Comparison of ENCODE assay signal across 16 cellular contexts in the genomic region with DNA sequence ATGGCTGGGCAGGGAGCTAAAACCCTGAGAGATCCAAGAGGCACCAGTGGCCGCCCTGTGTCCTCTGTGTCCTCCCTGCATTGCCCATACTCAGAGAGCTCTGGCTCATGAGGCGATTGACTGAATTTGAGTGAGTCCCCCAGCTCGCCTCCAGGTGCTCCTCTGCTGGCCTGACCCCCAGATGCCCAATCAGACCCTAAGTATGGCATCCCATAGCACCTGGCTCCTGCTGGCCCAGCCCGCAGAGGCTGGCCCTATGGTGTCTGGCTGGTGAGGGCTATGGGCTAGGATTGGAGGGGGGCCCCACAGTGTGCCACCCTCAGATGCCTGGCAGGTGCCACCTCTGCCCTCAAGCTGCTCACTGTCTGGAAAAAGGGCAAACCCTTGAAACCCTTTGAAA. TPM values are rescaled to one million over a fixed set of nuclear protein-coding genes. Genes with fewer than 3 reads are reported as not detected.
DNase-seq lines count a peak whose midpoint lies in the region; ATAC-seq, FAIRE-seq and TF ChIP-seq lines count a peak whose summit lies in the region.
"Had no signal": no experiment of that assay in that cellular context is flagged by ENCODE, and none has a peak within 500 bp of the region (broad histone marks: within the 10 kb centered on the region; RNA-seq: fewer than 3 reads in every experiment).

No MANE protein-coding gene starts in this region.

- in situ Hi-C loops in IMR-90 (cut with MboI; ENCODE audit: low sequenced_read_pairs) (no loop called here), HepG2 (cut with HindIII; ENCODE audit: extremely low pct_ligation_motif_present, low pct_unique_long_range_greater_than_20kb) (no loop called here)

- ATAC-seq in CD4-positive, CD25-positive, alpha-beta regulatory T cell (ENCODE audit: low read depth in 2 of 2), result no peak
- ATAC-seq in IMR-90 (ENCODE audit: low read depth) (no peak), HepG2 (no peak)
- ATAC-seq in stimulated activated effector memory CD8-positive, alpha-beta T cell treated with anti-CD3 and anti-CD28 coated beads, Interleukin-12 subunit alpha, Interleukin-12 subunit beta, amount 100 ng/mL, for 72 hours, result no peak
- ATAC-seq in activated CD8-positive, alpha-beta T cell treated with anti-CD3 and anti-CD28 coated beads, Interleukin-2, amount 10 ng/mL, durations not matched to agents 7 days and 5 days, result no peak
- ATAC-seq: HCT116 had no signal

- H4K20me1 ChIP-seq in IMR-90 (ENCODE audit: insufficient read depth, low read length) (peaks cover 33% of the 10 kb centered on the region), HepG2 (ENCODE audit: insufficient read depth, low read length) (peaks cover 24% of the 10 kb centered on the region)

- H2AFZ ChIP-seq in IMR-90 (replicated peaks; ENCODE audit: low read length, poor library complexity), result no peak overlapping the region
- no peak overlapping the region for H2AFZ ChIP-seq in HepG2 (ENCODE audit: low read length)
- H2AFZ ChIP-seq: PC-9 had no signal

- no peak overlapping the region for H3K14ac ChIP-seq in IMR-90 (replicated peaks; ENCODE audit: low read depth, low read length)

- TF ChIP-seq RAD21 in IMR-90 (IDR thresholded peaks at IDR 0.05; ENCODE audit: low read length), result no peak
- TF ChIP-seq RAD21 in HepG2 (CRISPR knock-in tag; IDR thresholded peaks at IDR 0.05), result no peak

- dilution Hi-C loops in IMR-90 (cut with HindIII; ENCODE audit: low sequenced_read_pairs, unreplicated experiment), result no loop called here

- peak overlapping the region; percentile 24; the same call in 1 of the 3 replicates for H2BK15ac ChIP-seq in IMR-90 (ENCODE audit: low read depth, low read length)

- 0 out of 2 replicates have a peak overlapping the region, but pooled peaks have one; percentile 18 for H2BK20ac ChIP-seq in IMR-90 (ENCODE audit: low read depth, low read length)

- peaks cover 16% of the 10 kb centered on the region for H3K9me1 ChIP-seq in IMR-90 (ENCODE audit: insufficient read depth, low read length)

- no peak overlapping the region for H3K27ac ChIP-seq in CD4-positive, CD25-positive, alpha-beta regulatory T cell (ENCODE audit: insufficient read depth, low read length, poor library complexity, severe bottlenecking)
- no peak overlapping the region for H3K27ac ChIP-seq in IMR-90 (ENCODE audit: insufficient read depth, low read length)
- H3K27ac ChIP-seq in HepG2 (ENCODE audit: extremely low read length, insufficient read depth, low read length), result no peak overlapping the region
- H3K27ac ChIP-seq: KMS-11, PC-9, SJCRH30 had no signal

- H3K56ac ChIP-seq in IMR-90 (ENCODE audit: extremely low read depth, insufficient read depth, low read length), result no peak overlapping the region

- H3K9ac ChIP-seq in IMR-90 (ENCODE audit: low read depth, low read length), result no peak overlapping the region
- H3K9ac ChIP-seq in HepG2 (ENCODE audit: insufficient read depth, low read depth, low read length), result no peak overlapping the region
- H3K9ac ChIP-seq: KMS-11 had no signal

- H3K36me3 ChIP-seq in CD4-positive, CD25-positive, alpha-beta regulatory T cell (ENCODE audit: control insufficient read depth, insufficient read depth, low read length), result no peaks in the 10 kb centered on the region
- peaks cover 3% of the 10 kb centered on the region; the same call in 1 of the 2 replicates for H3K36me3 ChIP-seq in IMR-90 (ENCODE audit: control insufficient read depth, insufficient read depth, low read length)
- H3K36me3 ChIP-seq in HepG2 (replicated peaks in 1 of 2; ENCODE audit: control insufficient read depth in 1 of 2, insufficient read depth in 2 of 2, low read length in 2 of 2), result no peaks in the 10 kb centered on the region
- H3K36me3 ChIP-seq: SJCRH30 had no signal

- H2AK9ac ChIP-seq in IMR-90 (replicated peaks; ENCODE audit: low read depth, low read length, poor library complexity), result peak overlapping the region; percentile 59

- peaks cover 12 to 31% (median 18%) of the 10 kb centered on the region in 4 donors for H3K4me1 Mint-ChIP-seq in CD4-positive, CD25-positive, alpha-beta regulatory T cell
- peaks cover 23% of the 10 kb centered on the region for H3K4me1 Mint-ChIP-seq in stimulated activated effector memory CD8-positive, alpha-beta T cell treated with anti-CD3 and anti-CD28 coated beads, Interleukin-12 subunit alpha, Interleukin-12 subunit beta, amount 100 ng/mL, for 72 hours
- peaks cover 29% of the 10 kb centered on the region for H3K4me1 Mint-ChIP-seq in activated CD8-positive, alpha-beta T cell treated with anti-CD3 and anti-CD28 coated beads, Interleukin-2, amount 10 ng/mL, durations not matched to agents 7 days and 5 days (ENCODE audit: low read depth)

- DNase-seq in CD4-positive, CD25-positive, alpha-beta regulatory T cell, result no peak
- DNase-seq in IMR-90 (no peak), HepG2 (ENCODE audit: low spot score) (no peak), superior temporal gyrus (ENCODE audit: extremely low spot score) (no peak), NCI-H1092 treated with DMSO at 0.1 percent for 48 hours (lab: John Stamatoyannopoulos, UW) (no peak)
- no peak for DNase-seq in stimulated activated effector memory CD8-positive, alpha-beta T cell treated with anti-CD3 and anti-CD28 coated beads, Interleukin-12 subunit alpha, Interleukin-12 subunit beta, amount 100 ng/mL, for 72 hours (ENCODE audit: low spot score in 2 of 2)
- no peak for DNase-seq in activated CD8-positive, alpha-beta T cell treated with anti-CD3 and anti-CD28 coated beads, Interleukin-2, amount 10 ng/mL, durations not matched to agents 7 days and 5 days
- DNase-seq in activated naive CD4-positive, alpha-beta T cell treated with Interleukin-2 at 50 U/mL for 16 hours, result no peak
- DNase-seq: C1 segment of cervical spinal cord, DMS79 treated with DMSO at 0.1 percent for 48 hours, NCI-H1436 treated with DMSO at 0.1 percent for 48 hours, NCI-H2029, PC-9, SJCRH30 had no signal

- H3K4ac ChIP-seq in IMR-90 (ENCODE audit: low read depth, low read length), result no peak overlapping the region

- H4K5ac ChIP-seq in IMR-90 (ENCODE audit: low read depth, low read length), result no peak overlapping the region

- no peak overlapping the region for H4K91ac ChIP-seq in IMR-90 (ENCODE audit: insufficient read depth, low read depth, low read length)

- CTCF ChIA-PET in IMR-90 (lab: Yijun Ruan, JAX), result no interaction called here
- CTCF ChIA-PET in HepG2 (lab: Yijun Ruan, JAX; ENCODE audit: low intra/inter-chr PET ratio, low total read pairs), result no interaction called here
- CTCF ChIA-PET in activated CD8-positive, alpha-beta T cell treated with anti-CD3 and anti-CD28 coated beads, Interleukin-2, amount 10 ng/mL, durations not matched to agents 7 days and 5 days (lab: Charles Lee), result interaction anchor here (1.3 kb wide), 1 partner anchor 148 kb away, joined by 3 read pairs; no protein-coding TSS in a partner anchor

- peaks cover 18% of the 10 kb centered on the region for H3K4me1 ChIP-seq in CD4-positive, CD25-positive, alpha-beta regulatory T cell (ENCODE audit: control insufficient read depth, insufficient read depth, low read length, poor library complexity, severe bottlenecking)
- H3K4me1 ChIP-seq in IMR-90 (ENCODE audit: control insufficient read depth, insufficient read depth, low read length), result peaks cover 11% of the 10 kb centered on the region
- H3K4me1 ChIP-seq in HepG2 (ENCODE audit: insufficient read depth, low read length), result peaks cover 82% of the 10 kb centered on the region
- H3K4me1 ChIP-seq: SJCRH30 had no signal

- no peak overlapping the region; the same call in 1 of the 2 replicates for H2AK5ac ChIP-seq in IMR-90 (ENCODE audit: low read depth, low read length)

- no peak overlapping the region for H3K4me3 ChIP-seq in CD4-positive, CD25-positive, alpha-beta regulatory T cell (ENCODE audit: low read depth, low read length)
- H3K4me3 ChIP-seq in IMR-90 (ENCODE audit: insufficient read depth, low read depth, low read length) (no peak overlapping the region), HepG2 (replicated peaks in 1 of 3; ENCODE audit: insufficient read depth in 1 of 3, low read depth in 2 of 3, low read length in 3 of 3) (no peak overlapping the region)
- H3K4me3 ChIP-seq: PC-9, SJCRH30 had no signal

- TF ChIP-seq CTCF in IMR-90 (conservative IDR thresholded peaks at IDR 0.05; ENCODE audit: low read depth, low read length) (no peak), HepG2 (CRISPR knock-in tag; IDR thresholded peaks at IDR 0.05) (no peak)

- H3K27me3 Mint-ChIP-seq in CD4-positive, CD25-positive, alpha-beta regulatory T cell, result peaks cover 9% of the 10 kb centered on the region
- peaks cover 6% of the 10 kb centered on the region for H3K27me3 Mint-ChIP-seq in activated CD8-positive, alpha-beta T cell treated with anti-CD3 and anti-CD28 coated beads, Interleukin-2, amount 10 ng/mL, durations not matched to agents 7 days and 5 days (ENCODE audit: low read depth)

- H3K9me3 ChIP-seq in CD4-positive, CD25-positive, alpha-beta regulatory T cell (ENCODE audit: control insufficient read depth in 2 of 2, low read length in 2 of 2), result no peaks in the 10 kb centered on the region
- H3K9me3 ChIP-seq in IMR-90 (ENCODE audit: control insufficient read depth, insufficient read depth, low read length), result no peaks in the 10 kb centered on the region
- no peaks in the 10 kb centered on the region for H3K9me3 ChIP-seq in HepG2 (ENCODE audit: low read length)
- H3K9me3 ChIP-seq: SJCRH30 had no signal

- H3K4me2 ChIP-seq in IMR-90 (ENCODE audit: low read depth, low read length) (no peak overlapping the region), HepG2 (ENCODE audit: low read depth, low read length) (no peak overlapping the region)
- H3K4me2 ChIP-seq: KMS-11, PC-9 had no signal

- FAIRE-seq in HepG2 (lab: Jason Lieb, UNC), result no peak

- no peak overlapping the region for H2BK5ac ChIP-seq in IMR-90 (ENCODE audit: low read depth, low read length, poor library complexity, severe bottlenecking)

- TF ChIP-seq EP300 in HepG2 (IDR thresholded peaks at IDR 0.05; ENCODE audit: low read depth in 2 of 2, low read length in 2 of 2), result no peak
- TF ChIP-seq EP300 in HepG2 (CRISPR knock-in tag; IDR thresholded peaks at IDR 0.05; ENCODE audit: borderline replicate concordance), result no peak

- intact Hi-C loops in IMR-90 (cut with micrococcal nuclease), result no loop called here
- intact Hi-C loops in HepG2 (cut with micrococcal nuclease; ENCODE audit: unreplicated experiment), result loop anchor here (5.0 kb wide), 1 partner anchor 35 kb away; no protein-coding TSS in a partner anchor

- POLR2A ChIA-PET in IMR-90 (lab: Charles Lee; ENCODE audit: unreplicated experiment) (no interaction called here), HepG2 (lab: Yijun Ruan, JAX) (interaction anchor here (1.0 kb wide), 1 partner anchor 13 kb away, joined by 4 read pairs; no protein-coding TSS in a partner anchor)
- POLR2A ChIA-PET in activated CD8-positive, alpha-beta T cell treated with anti-CD3 and anti-CD28 coated beads, Interleukin-2, amount 10 ng/mL, durations not matched to agents 7 days and 5 days (lab: Charles Lee), result no interaction called here

- H3K27ac Mint-ChIP-seq in CD4-positive, CD25-positive, alpha-beta regulatory T cell, result no peak overlapping the region
- peak overlapping the region; percentile 6 for H3K27ac Mint-ChIP-seq in stimulated activated effector memory CD8-positive, alpha-beta T cell treated with anti-CD3 and anti-CD28 coated beads, Interleukin-12 subunit alpha, Interleukin-12 subunit beta, amount 100 ng/mL, for 72 hours
- H3K27ac Mint-ChIP-seq in activated CD8-positive, alpha-beta T cell treated with anti-CD3 and anti-CD28 coated beads, Interleukin-2, amount 10 ng/mL, durations not matched to agents 7 days and 5 days, result no peak overlapping the region

- H3K4me3 Mint-ChIP-seq in CD4-positive, CD25-positive, alpha-beta regulatory T cell, result peak overlapping the region in 3 of 4 donors; percentile 38 to 97 (median 53)
- no peak overlapping the region for H3K4me3 Mint-ChIP-seq in stimulated activated effector memory CD8-positive, alpha-beta T cell treated with anti-CD3 and anti-CD28 coated beads, Interleukin-12 subunit alpha, Interleukin-12 subunit beta, amount 100 ng/mL, for 72 hours
- no peak overlapping the region for H3K4me3 Mint-ChIP-seq in activated CD8-positive, alpha-beta T cell treated with anti-CD3 and anti-CD28 coated beads, Interleukin-2, amount 10 ng/mL, durations not matched to agents 7 days and 5 days

- no peak overlapping the region for H4K8ac ChIP-seq in IMR-90 (ENCODE audit: low read depth in 2 of 2, low read length in 2 of 2)

- H3K36me3 Mint-ChIP-seq in CD4-positive, CD25-positive, alpha-beta regulatory T cell, result no peaks in the 10 kb centered on the region
- H3K36me3 Mint-ChIP-seq in stimulated activated effector memory CD8-positive, alpha-beta T cell treated with anti-CD3 and anti-CD28 coated beads, Interleukin-12 subunit alpha, Interleukin-12 subunit beta, amount 100 ng/mL, for 72 hours, result peaks cover 31% of the 10 kb centered on the region
- H3K36me3 Mint-ChIP-seq in activated CD8-positive, alpha-beta T cell treated with anti-CD3 and anti-CD28 coated beads, Interleukin-2, amount 10 ng/mL, durations not matched to agents 7 days and 5 days (ENCODE audit: low read depth), result peaks cover 12% of the 10 kb centered on the region

- H2BK120ac ChIP-seq in IMR-90 (ENCODE audit: low read depth, low read length), result peak overlapping the region; percentile 13; the same call in 1 of the 2 replicates

- no peak overlapping the region for H3K23ac ChIP-seq in IMR-90 (ENCODE audit: low read depth, low read length)

- WGBS in IMR-90 (ENCODE audit: extremely low coverage in 2 of 2, insufficient read length in 1 of 2), 2 experiments, result no CpG with 5 or more reads among the region's 4 CpGs
- WGBS in HepG2 (ENCODE audit: low lambda C conversion rate), result 94% methylated on average over 3 of the region's 4 CpGs

- TF ChIP-seq POLR2A in IMR-90 (IDR thresholded peaks at IDR 0.05; ENCODE audit: low read depth, low read length), result no peak
- no peak for TF ChIP-seq POLR2A in HepG2 (IDR thresholded peaks at IDR 0.05; ENCODE audit: insufficient read depth in 1 of 2, low read depth in 2 of 2, low read length in 2 of 2)

- H3K9me3 Mint-ChIP-seq in CD4-positive, CD25-positive, alpha-beta regulatory T cell, result no peaks in the 10 kb centered on the region
- H3K9me3 Mint-ChIP-seq in stimulated activated effector memory CD8-positive, alpha-beta T cell treated with anti-CD3 and anti-CD28 coated beads, Interleukin-12 subunit alpha, Interleukin-12 subunit beta, amount 100 ng/mL, for 72 hours, result no peaks in the 10 kb centered on the region
- H3K9me3 Mint-ChIP-seq in activated CD8-positive, alpha-beta T cell treated with anti-CD3 and anti-CD28 coated beads, Interleukin-2, amount 10 ng/mL, durations not matched to agents 7 days and 5 days (ENCODE audit: insufficient read depth), result no peaks in the 10 kb centered on the region

- peaks cover 0 to 19% of the 10 kb centered on the region in 2 experiments; a peak in 3 of 4 replicates for H3K79me1 ChIP-seq in IMR-90 (ENCODE audit: low read depth in 1 of 2, low read length in 2 of 2)

- no peak overlapping the region for H3K18ac ChIP-seq in IMR-90 (ENCODE audit: low read depth, low read length)

- H3K79me2 ChIP-seq in HepG2 (ENCODE audit: insufficient read depth, low read length), result peaks cover 30% of the 10 kb centered on the region

- H3K27me3 ChIP-seq in CD4-positive, CD25-positive, alpha-beta regulatory T cell (ENCODE audit: control insufficient read depth, insufficient read depth, low read length), result no peaks in the 10 kb centered on the region
- H3K27me3 ChIP-seq in IMR-90 (ENCODE audit: control insufficient read depth, insufficient read depth, low read length) (no peaks in the 10 kb centered on the region), HepG2 (ENCODE audit: control insufficient read depth in 1 of 2, insufficient read depth in 2 of 2, low read length in 2 of 2) (no peaks in the 10 kb centered on the region; a peak in 1 of 5 replicates)
- H3K27me3 ChIP-seq: SJCRH30 had no signal

- BruUV-seq in IMR-90 (replicated peaks; lab: Mats Ljungman, UMichigan) (no TSS peak), HepG2 (replicated peaks; lab: Mats Ljungman, UMichigan) (no TSS peak)

RNA-seq across cellular contexts. Expression of a gene that starts 1.6 kb away (rescaled TPM):
- 95.6 TPM for total RNA-seq in CD4-positive, CD25-positive, alpha-beta regulatory T cell
- polyA plus RNA-seq in CD4-positive, CD25-positive, alpha-beta regulatory T cell, result 10 to 100 TPM; 59.0 to 76.2 (median 70.6) TPM
- total RNA-seq in IMR-90 (2012; rRNA removed) (301 and 349 TPM in 2 replicates), HepG2 (2016; rRNA removed; fragmentation: Illumina TruSeq; extraction: Trizol) (196 and 238 TPM in 2 replicates)
- polyA plus RNA-seq in IMR-90 (2012; rRNA removed) (280 and 325 TPM in 2 replicates), HepG2 (2011; rRNA removed) (150 and 188 TPM in 2 replicates)
- 199 and 222 TPM in 2 replicates for polyA plus RNA-seq in IMR-90 (2012; cell fraction: cytosol; rRNA removed)
- 167 and 314 TPM in 2 replicates for polyA plus RNA-seq in IMR-90 (2012; cell fraction: nucleus; rRNA removed; ENCODE audit: low replicate concordance)
- total RNA-seq in HepG2 (2016; cell fraction: cytosol; rRNA removed; fragmentation: Illumina TruSeq; extraction: Trizol; ENCODE audit: low read depth), result 73.9 and 83.5 TPM in 2 replicates
- total RNA-seq in HepG2 (2016; cell fraction: insoluble cytoplasmic fraction; rRNA removed; fragmentation: Illumina TruSeq; extraction: Trizol), result 153 and 251 TPM in 2 replicates
- total RNA-seq in HepG2 (2016; cell fraction: membrane; rRNA removed; fragmentation: Illumina TruSeq; extraction: Trizol), result 138 and 161 TPM in 2 replicates
- total RNA-seq in HepG2 (2016; cell fraction: nucleus; rRNA removed; fragmentation: Illumina TruSeq; extraction: Trizol), result 157 and 193 TPM in 2 replicates
- 105 and 148 TPM in 2 replicates for polyA plus RNA-seq in HepG2 (2011; cell fraction: cytosol; rRNA removed)
- 113 and 116 TPM in 2 replicates for polyA plus RNA-seq in HepG2 (2011; cell fraction: nucleus; rRNA removed)
- 234 and 367 TPM in 2 replicates for polyA plus RNA-seq in HepG2 (2012)
- 126 and 140 TPM in 2 replicates for polyA plus RNA-seq in HepG2 (2016; cell fraction: cytosol; fragmentation: Illumina TruSeq; extraction: Trizol; ENCODE audit: low read depth)
- 190 and 266 TPM in 2 replicates for polyA plus RNA-seq in HepG2 (2016; cell fraction: insoluble cytoplasmic fraction; fragmentation: Illumina TruSeq; extraction: Trizol; ENCODE audit: low read depth)
- 168 and 215 TPM in 2 replicates for polyA plus RNA-seq in HepG2 (2016; cell fraction: membrane; fragmentation: Illumina TruSeq; extraction: Trizol; ENCODE audit: low read depth)
- polyA plus RNA-seq in HepG2 (2016; cell fraction: nucleus; fragmentation: Illumina TruSeq; extraction: Trizol; ENCODE audit: insufficient read depth, low read depth), result 308 and 328 TPM in 2 replicates
- 280 and 471 TPM in 2 replicates for polyA minus RNA-seq in HepG2 (2011; rRNA and poly(A)+ RNA removed; ENCODE audit: low replicate concordance)
- 128 and 140 TPM in 2 replicates for polyA minus RNA-seq in HepG2 (2011; cell fraction: cytosol; rRNA and poly(A)+ RNA removed)
- 47.4 and 62.7 TPM in 2 replicates for polyA minus RNA-seq in HepG2 (2011; cell fraction: nucleus; rRNA and poly(A)+ RNA removed)
- total RNA-seq in activated CD8-positive, alpha-beta T cell treated with anti-CD3 and anti-CD28 coated beads, Interleukin-2, amount 10 ng/mL, durations not matched to agents 7 days and 5 days, result 100 to 1,000 TPM; 315 to 323 TPM

Comparison
In these comparisons a context has a peak if more than half of its experiments do, and no peak if none do; other contexts are left out.
1. H3K4me3 Mint-ChIP-seq: peak in CD4-positive, CD25-positive, alpha-beta regulatory T cell (3 of 4); none in stimulated activated effector memory CD8-positive, alpha-beta T cell treated with anti-CD3 and anti-CD28 coated beads, Interleukin-12 subunit alpha, Interleukin-12 subunit beta, amount 100 ng/mL, for 72 hours (single experiment) and activated CD8-positive, alpha-beta T cell treated with anti-CD3 and anti-CD28 coated beads, Interleukin-2, amount 10 ng/mL, durations not matched to agents 7 days and 5 days (single experiment).